20 cellular contexts compared by ENCODE assay signal in genomic region chr3:85482193-85482450, GRCh38.
A peak's percentile ranks its signal among the peaks of the same experiment; 100 is the strongest.
DNase-seq lines count a peak whose midpoint lies in the region; ATAC-seq and TF ChIP-seq lines count a peak whose summit lies in the region.
"Had no signal": no experiment of that assay in that cellular context is flagged by ENCODE, and none has a peak within 500 bp of the region (broad histone marks: within the 10 kb centered on the region; RNA-seq: fewer than 3 reads in every experiment).

No MANE protein-coding gene starts in this region.

- peak overlapping the region; percentile 51 for H2AFZ ChIP-seq in OCI-LY3 (ENCODE audit: low read depth, low read length)
- H2AFZ ChIP-seq: GM23338 had no signal

- DNase-seq in A172 (ENCODE audit: low spot score) (peak; percentile 9), medulla oblongata (ENCODE audit: extremely low spot score) (peak; percentile 28), psoas muscle (no peak), natural killer cell (no peak), cardiac septum (ENCODE audit: low spot score) (no peak), COLO668 (lab: John Stamatoyannopoulos, UW; ENCODE audit: unreplicated experiment) (no peak)
- no peak for DNase-seq in activated naive CD8-positive, alpha-beta T cell treated with anti-CD3 and anti-CD28 coated beads, Interleukin-2, amount 50 U/mL, for 24 hours
- DNase-seq: COR-L47, DMS53, KBM-7, NCI-H1092, NCI-H345, NCI-H526 treated with DMSO at 0.1 percent for 48 hours had no signal

- intact Hi-C loops in psoas muscle (cut with DNase I) (no loop called here), natural killer cell (cut with micrococcal nuclease) (no loop called here), cardiac septum (cut with DNase I) (no loop called here)

- H3K9me3 ChIP-seq in OCI-LY3 (ENCODE audit: insufficient read depth, low read length) = no peaks in the 10 kb centered on the region
- H3K9me3 ChIP-seq in psoas muscle = no peaks in the 10 kb centered on the region

- TF ChIP-seq CTCF in OCI-LY3 (IDR thresholded peaks at IDR 0.05; ENCODE audit: low read depth, low read length) (no peak), psoas muscle (IDR thresholded peaks at IDR 0.05) (no peak), natural killer cell (IDR thresholded peaks at IDR 0.05) (no peak)

- no peaks in the 10 kb centered on the region for H4K20me1 ChIP-seq in OCI-LY3 (ENCODE audit: insufficient read depth, low read length)
- H4K20me1 ChIP-seq: BLaER1 treated with 17β-estradiol and CSF1 and Interleukin-3, amounts not matched to agents 10 nM and 100 nM had no signal

- no peaks in the 10 kb centered on the region for H3K79me2 ChIP-seq in OCI-LY3 (ENCODE audit: low read length)

- H3K4me1 ChIP-seq in OCI-LY3 (ENCODE audit: low read length) (peaks cover 12% of the 10 kb centered on the region), psoas muscle (peaks cover 3% of the 10 kb centered on the region)
- H3K4me1 ChIP-seq: BLaER1 treated with 17β-estradiol and CSF1 and Interleukin-3, amounts not matched to agents 10 nM and 100 nM had no signal

- H3K27me3 ChIP-seq in OCI-LY3 (ENCODE audit: low read depth, low read length) (no peaks in the 10 kb centered on the region), psoas muscle (ENCODE audit: insufficient read depth in 3 of 3, low read length in 2 of 3) (no peaks in the 10 kb centered on the region)
- H3K27me3 ChIP-seq: BLaER1 treated with 17β-estradiol and CSF1 and Interleukin-3, amounts not matched to agents 10 nM and 100 nM had no signal

- H3K9me3 Mint-ChIP-seq in natural killer cell = peaks cover 0 to 6% of the 10 kb centered on the region in 2 donors
- H3K9me3 Mint-ChIP-seq in activated naive CD8-positive, alpha-beta T cell treated with anti-CD3 and anti-CD28 coated beads, Interleukin-2, amount 50 U/mL, for 24 hours = no peaks in the 10 kb centered on the region
- H3K9me3 Mint-ChIP-seq: GM23338 had no signal

- peak overlapping the region; percentile 59 for H3K4me3 ChIP-seq in OCI-LY3 (ENCODE audit: low read length)
- H3K4me3 ChIP-seq in psoas muscle = peak overlapping the region; percentile 53
- H3K4me3 ChIP-seq: BLaER1 treated with 17β-estradiol and CSF1 and Interleukin-3, amounts not matched to agents 10 nM and 100 nM; GM23338 had no signal

- H3K27ac Mint-ChIP-seq in natural killer cell = no peak overlapping the region
- H3K27ac Mint-ChIP-seq in activated naive CD8-positive, alpha-beta T cell treated with anti-CD3 and anti-CD28 coated beads, Interleukin-2, amount 50 U/mL, for 24 hours = no peak overlapping the region

- 19 to 48% (median 23%) methylated on average over 1 of the region's 1 CpG for WGBS in psoas muscle, 3 donors

- ATAC-seq in psoas muscle (peak in 1 of 4 donors; percentile 40), natural killer cell (no peak)
- ATAC-seq in activated naive CD8-positive, alpha-beta T cell treated with anti-CD3 and anti-CD28 coated beads, Interleukin-2, amount 50 U/mL, for 24 hours = no peak
- ATAC-seq: GM23338, Panc1, Right ventricle myocardium inferior had no signal

- no peaks in the 10 kb centered on the region for H3K27me3 Mint-ChIP-seq in natural killer cell (ENCODE audit: low read depth in 2 of 2)
- H3K27me3 Mint-ChIP-seq in activated naive CD8-positive, alpha-beta T cell treated with anti-CD3 and anti-CD28 coated beads, Interleukin-2, amount 50 U/mL, for 24 hours = no peaks in the 10 kb centered on the region

- peak overlapping the region; percentile 73 for H3K4me2 ChIP-seq in OCI-LY3 (ENCODE audit: low read length)
- H3K4me2 ChIP-seq: BLaER1 treated with 17β-estradiol and CSF1 and Interleukin-3, amounts not matched to agents 10 nM and 100 nM; GM23338 had no signal

- H3K27ac ChIP-seq in OCI-LY3 (ENCODE audit: low read length) = peak overlapping the region; percentile 67
- H3K27ac ChIP-seq in psoas muscle = no peak overlapping the region
- H3K27ac ChIP-seq: 22Rv1; BLaER1 treated with 17β-estradiol and CSF1 and Interleukin-3, amounts not matched to agents 10 nM and 100 nM; HL-60 had no signal

- H3K9ac ChIP-seq in OCI-LY3 (ENCODE audit: low read length) = peak overlapping the region; percentile 37
- H3K9ac ChIP-seq: BLaER1 treated with 17β-estradiol and CSF1 and Interleukin-3, amounts not matched to agents 10 nM and 100 nM had no signal

- no peaks in the 10 kb centered on the region for H3K4me1 Mint-ChIP-seq in natural killer cell
- no peaks in the 10 kb centered on the region for H3K4me1 Mint-ChIP-seq in activated naive CD8-positive, alpha-beta T cell treated with anti-CD3 and anti-CD28 coated beads, Interleukin-2, amount 50 U/mL, for 24 hours

- no peak overlapping the region for H3K4me3 Mint-ChIP-seq in natural killer cell
- H3K4me3 Mint-ChIP-seq in activated naive CD8-positive, alpha-beta T cell treated with anti-CD3 and anti-CD28 coated beads, Interleukin-2, amount 50 U/mL, for 24 hours = no peak overlapping the region
- H3K4me3 Mint-ChIP-seq: GM23338 had no signal

- no peaks in the 10 kb centered on the region for H3K36me3 Mint-ChIP-seq in natural killer cell
- no peaks in the 10 kb centered on the region for H3K36me3 Mint-ChIP-seq in activated naive CD8-positive, alpha-beta T cell treated with anti-CD3 and anti-CD28 coated beads, Interleukin-2, amount 50 U/mL, for 24 hours (ENCODE audit: low read depth)

- no peaks in the 10 kb centered on the region for H3K36me3 ChIP-seq in OCI-LY3 (replicated peaks; ENCODE audit: low read depth, low read length)
- H3K36me3 ChIP-seq in psoas muscle (ENCODE audit: insufficient read depth in 1 of 2, low read depth in 1 of 2) = no peaks in the 10 kb centered on the region
- H3K36me3 ChIP-seq: BLaER1 treated with 17β-estradiol and CSF1 and Interleukin-3, amounts not matched to agents 10 nM and 100 nM had no signal

Comparison
In these comparisons a context has a peak if more than half of its experiments do, and no peak if none do; other contexts are left out.
1. DNase-seq: peak in A172 (single experiment) and medulla oblongata (single experiment); none in psoas muscle (0 of 2), natural killer cell (single experiment), cardiac septum (single experiment), activated naive CD8-positive, alpha-beta T cell treated with anti-CD3 and anti-CD28 coated beads, Interleukin-2, amount 50 U/mL, for 24 hours (single experiment) and COLO668 (single experiment).